Comparison of ENCODE assay signal across 1 cellular context in genomic region chr6:135922170-135922569, GRCh38.
TF ChIP-seq lines count a peak whose summit lies in the region.

No MANE protein-coding gene starts in this region.

TF ChIP-seq in HEK293, 187 proteins besides CTCF, POLR2A, EP300 and RAD21 (continued from another document):
- TF ChIP-seq ZSCAN18 (tag by site-specific recombination; IDR thresholded peaks at IDR 0.05), result no peak
